ENCODE assay signal across 22 cellular contexts in the genomic region with DNA sequence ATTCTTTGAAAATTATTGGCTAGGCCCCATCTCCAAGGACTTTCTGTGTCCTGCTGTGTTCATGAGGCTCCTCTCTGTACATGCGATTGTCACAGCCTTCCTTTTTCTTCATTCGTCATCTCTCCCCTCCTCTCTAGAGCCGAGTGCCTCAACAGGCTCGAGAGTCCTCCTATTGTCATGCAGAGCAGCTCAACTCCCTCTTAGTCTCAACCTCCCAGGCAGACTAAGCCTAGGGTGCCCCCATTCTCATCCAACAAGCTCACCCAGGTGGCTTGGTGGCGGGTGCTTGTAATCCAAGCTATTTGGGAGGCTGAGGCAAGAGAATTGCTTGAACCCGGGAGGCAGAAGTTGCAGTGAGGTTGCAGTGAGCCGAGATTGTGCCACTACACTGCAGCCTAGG.
"Had no signal": no experiment of that assay in that cellular context is flagged by ENCODE, and none has a peak within 500 bp of the region (broad histone marks: within the 10 kb centered on the region; RNA-seq: fewer than 3 reads in every experiment).

No MANE protein-coding gene starts in this region.

- H3K9me3 Mint-ChIP-seq: nephron had no signal

- H3K27me3 Mint-ChIP-seq: naive B cell had no signal

- H2AFZ ChIP-seq: hepatocyte had no signal

- H3K9me3 ChIP-seq: colonic mucosa, ovary, transverse colon had no signal

- DNase-seq: colonic mucosa; dermis blood vessel endothelial cell; foreskin melanocyte; head of caudate nucleus; left colon; left ventricle myocardium superior; mesenchymal stem cell; naive B cell; nucleus accumbens; ovary; sigmoid colon; stimulated activated CD4-positive, alpha-beta T cell treated with anti-CD3 and anti-CD28 coated beads, Interleukin-2, amount 100 ng/mL, for 24 hours; stimulated activated naive CD4-positive, alpha-beta T cell; stomach; substantia nigra; transverse colon had no signal

- H3K27me3 ChIP-seq: colonic mucosa, hepatocyte, ovary, right atrium auricular region, sigmoid colon, stomach, transverse colon had no signal

- H3K36me3 ChIP-seq: colonic mucosa, ovary, right atrium auricular region, sigmoid colon, stomach, thoracic aorta, transverse colon had no signal

- H3K4me3 ChIP-seq: colonic mucosa, hepatocyte, lung, ovary, right atrium auricular region, sigmoid colon, skin epidermis, stomach, thoracic aorta, transverse colon had no signal

- H3K4me1 Mint-ChIP-seq: naive B cell had no signal

- H3K4me3 Mint-ChIP-seq: naive B cell, nephron had no signal

- ATAC-seq: left colon, left ventricle myocardium superior had no signal

- H3K4me1 ChIP-seq: colonic mucosa, sigmoid colon, stomach, transverse colon had no signal
